8 cellular contexts compared by ENCODE assay signal in the genomic region with DNA sequence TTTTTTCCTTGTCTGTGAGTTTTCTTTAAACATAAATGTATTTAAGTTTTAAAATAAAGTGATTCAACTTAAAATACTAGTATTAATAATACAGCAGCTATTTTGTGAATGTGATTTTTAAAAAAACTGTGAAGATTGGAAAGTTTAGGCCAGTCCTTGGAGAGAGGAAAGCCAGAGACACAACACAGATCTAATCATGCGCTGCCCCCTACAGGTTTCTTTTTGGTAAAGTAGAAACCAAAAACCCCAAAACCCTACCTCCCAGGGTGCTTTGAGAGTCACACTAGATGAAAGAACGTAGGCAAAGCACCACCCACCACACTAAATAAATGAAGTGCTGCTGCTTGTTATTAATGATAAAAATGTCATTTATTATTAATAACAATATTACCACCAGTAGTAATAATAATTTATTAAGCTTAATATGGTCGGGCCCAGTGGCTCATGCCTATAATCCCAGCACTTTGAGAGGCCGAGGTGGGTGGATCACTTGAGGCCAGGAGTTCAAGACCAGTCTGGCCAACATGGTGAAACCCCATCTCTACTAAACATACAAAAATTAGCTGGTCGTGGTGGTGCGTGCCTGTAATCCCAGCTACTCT. TPM values are rescaled to one million over a fixed set of nuclear protein-coding genes. Genes with fewer than 3 reads are reported as not detected.
DNase-seq lines count a peak whose midpoint lies in the region; ATAC-seq and TF ChIP-seq lines count a peak whose summit lies in the region.

No MANE protein-coding gene starts in this region.

- peak; percentile 51 to 65 (median 61) for DNase-seq in CD4-positive, alpha-beta memory T cell
- DNase-seq in NCI-H774 (lab: John Stamatoyannopoulos, UW) (peak; percentile 26), fibroblast of the aortic adventitia (ENCODE audit: low read depth) (peak; percentile 74), osteocyte (ENCODE audit: extremely low spot score, unreplicated experiment) (no peak)
- DNase-seq in activated CD8-positive, alpha-beta memory T cell treated with anti-CD3 and anti-CD28 coated beads, Interleukin-2, amount 50 U/mL, for 24 hours (ENCODE audit: extremely low read depth), result peak; percentile 21

- ATAC-seq in HG02973 (IDR thresholded peaks at IDR 0.05; ENCODE audit: unreplicated experiment), result no peak
- ATAC-seq in GM21515 (IDR thresholded peaks at IDR 0.05; ENCODE audit: unreplicated experiment), result no peak

- intact Hi-C loops in CD4-positive, alpha-beta memory T cell (cut with micrococcal nuclease), result loop anchor here (1.0 to 5.0 kb wide), 2 partner anchors 235 to 314 kb away; no protein-coding TSS in a partner anchor

- TF ChIP-seq CTCF in HEK293 (tag by site-specific recombination; IDR thresholded peaks at IDR 0.05) (no peak), fibroblast of the aortic adventitia (IDR thresholded peaks at IDR 0.05; ENCODE audit: insufficient read depth, low read length) (peak; percentile 59), osteocyte (IDR thresholded peaks at IDR 0.05) (peak; percentile 67)

- no peak overlapping the region for H3K27ac Mint-ChIP-seq in CD4-positive, alpha-beta memory T cell
- H3K27ac Mint-ChIP-seq in osteocyte (ENCODE audit: unreplicated experiment), result no peak overlapping the region

- H3K9me3 ChIP-seq in CD4-positive, alpha-beta memory T cell (ENCODE audit: control insufficient read depth in 1 of 2, low read length in 2 of 2), result no peaks in the 10 kb centered on the region
- H3K9me3 ChIP-seq in HEK293 (ENCODE audit: control insufficient read depth, insufficient read depth, low read depth, low read length), result no peaks in the 10 kb centered on the region

- peaks cover 5 to 17% (median 12%) of the 10 kb centered on the region in 4 donors for H3K4me1 Mint-ChIP-seq in CD4-positive, alpha-beta memory T cell
- H3K4me1 Mint-ChIP-seq in osteocyte (ENCODE audit: unreplicated experiment), result peaks cover 9% of the 10 kb centered on the region

- no peaks in the 10 kb centered on the region for H3K9me3 Mint-ChIP-seq in CD4-positive, alpha-beta memory T cell
- no peaks in the 10 kb centered on the region for H3K9me3 Mint-ChIP-seq in osteocyte (ENCODE audit: unreplicated experiment)

- H3K27me3 Mint-ChIP-seq in CD4-positive, alpha-beta memory T cell, result no peaks in the 10 kb centered on the region
- no peaks in the 10 kb centered on the region for H3K27me3 Mint-ChIP-seq in osteocyte (ENCODE audit: unreplicated experiment)

- no peaks in the 10 kb centered on the region for H3K27me3 ChIP-seq in CD4-positive, alpha-beta memory T cell (ENCODE audit: insufficient read depth, low read length)

- no peak overlapping the region for H3K4me3 ChIP-seq in CD4-positive, alpha-beta memory T cell (ENCODE audit: low read length in 2 of 2)
- H3K4me3 ChIP-seq in HEK293 (ENCODE audit: low read depth, low read length), result no peak overlapping the region
- no peak overlapping the region for H3K4me3 ChIP-seq in fibroblast of the aortic adventitia (ENCODE audit: low read depth, low read length)

- H3K4me3 Mint-ChIP-seq in CD4-positive, alpha-beta memory T cell, result no peak overlapping the region
- H3K4me3 Mint-ChIP-seq in osteocyte (ENCODE audit: unreplicated experiment), result no peak overlapping the region

- H3K4me1 ChIP-seq in CD4-positive, alpha-beta memory T cell (ENCODE audit: insufficient read depth, low read length), result peaks cover 12% of the 10 kb centered on the region
- no peaks in the 10 kb centered on the region for H3K4me1 ChIP-seq in HEK293 (ENCODE audit: control insufficient read depth, insufficient read depth, low read length)

- peaks cover 38 to 55% of the 10 kb centered on the region in 2 donors for H3K36me3 Mint-ChIP-seq in CD4-positive, alpha-beta memory T cell
- peaks cover 22% of the 10 kb centered on the region for H3K36me3 Mint-ChIP-seq in osteocyte (ENCODE audit: unreplicated experiment)

- H3K36me3 ChIP-seq in CD4-positive, alpha-beta memory T cell (ENCODE audit: insufficient read depth, low read length), result peaks cover 27% of the 10 kb centered on the region
- H3K36me3 ChIP-seq in HEK293 (ENCODE audit: control insufficient read depth in 2 of 2, insufficient read depth in 1 of 2, low read length in 2 of 2), result peaks cover 0 to 42% of the 10 kb centered on the region in 2 experiments; a peak in 2 of 3 replicates

- CTCF ChIA-PET in CD4-positive, alpha-beta memory T cell (lab: Charles Lee; ENCODE audit: partially characterized antibody), result interaction anchor here (0.6 to 4.6 kb wide), 25 partner anchors 9 to 617 kb away, joined by 3 to 70 read pairs (median 5); no protein-coding TSS in a partner anchor
- CTCF ChIA-PET in HEK293 (lab: Yijun Ruan, JAX), result interaction anchor here (0.6 to 2.2 kb wide), 46 partner anchors 9 to 512 kb away, joined by 3 to 43 read pairs (median 4); a partner anchor contains a TSS

- POLR2A ChIA-PET in CD4-positive, alpha-beta memory T cell (lab: Charles Lee; ENCODE audit: partially characterized antibody), result interaction anchor here (0.6 kb wide), 1 partner anchor 249 kb away, joined by 3 read pairs; no protein-coding TSS in a partner anchor
- POLR2A ChIA-PET in HEK293 (lab: Yijun Ruan, JAX), result no interaction called here

- H3K27ac ChIP-seq in CD4-positive, alpha-beta memory T cell (ENCODE audit: low read depth, low read length), result no peak overlapping the region
- H3K27ac ChIP-seq in HEK293 (ENCODE audit: extremely low read depth, low read depth, low read length), result no peak overlapping the region

TF ChIP-seq in HEK293, 187 proteins besides CTCF, POLR2A, EP300 and RAD21:
- TF ChIP-seq ZNF132 (tag by site-specific recombination; IDR thresholded peaks at IDR 0.05; ENCODE audit: borderline replicate concordance) (no peak), GLIS1 (tag by site-specific recombination; IDR thresholded peaks at IDR 0.05) (peak; percentile 70), ZNF654 (tag by site-specific recombination; IDR thresholded peaks at IDR 0.05; ENCODE audit: low read depth) (peak; percentile 79)

RNA-seq across cellular contexts. Expression of a gene that starts 33.7 kb away (rescaled TPM):
- 10 to 100 TPM; 24.4 to 25.6 TPM for total RNA-seq in CD4-positive, alpha-beta memory T cell
- polyA plus RNA-seq in CD4-positive, alpha-beta memory T cell, result 1 to 10 TPM; 3.4 to 9.5 TPM
- total RNA-seq in fibroblast of the aortic adventitia (ENCODE audit: low replicate concordance) (2.9 and 10.5 TPM in 2 replicates), osteocyte (9.7 and 10.9 TPM in 2 replicates)
